Comparison of ENCODE assay signal across 11 cellular contexts in genomic region chr6:1575213-1576041, GRCh38. TPM values are rescaled to one million over a fixed set of nuclear protein-coding genes. Genes with fewer than 3 reads are reported as not detected.
DNase-seq lines count a peak whose midpoint lies in the region; ATAC-seq and TF ChIP-seq lines count a peak whose summit lies in the region.
"Had no signal": no experiment of that assay in that cellular context is flagged by ENCODE, and none has a peak within 500 bp of the region (broad histone marks: within the 10 kb centered on the region; RNA-seq: fewer than 3 reads in every experiment).

No MANE protein-coding gene starts in this region.

- H3K4me3 Mint-ChIP-seq in glutamatergic neuron (ENCODE audit: unreplicated experiment) (peak overlapping the region; percentile 75), progenitor cell of endocrine pancreas (ENCODE audit: low read depth) (no peak overlapping the region)
- H3K4me3 Mint-ChIP-seq: activated T-cell treated with anti-CD3 and anti-CD28 coated beads, Interleukin-2, amount 50 U/mL, for 4 hours; CD8-positive, alpha-beta T cell had no signal

- H3K27ac Mint-ChIP-seq in glutamatergic neuron (ENCODE audit: unreplicated experiment) (peak overlapping the region; percentile 87), progenitor cell of endocrine pancreas (peak overlapping the region; percentile 21)
- H3K27ac Mint-ChIP-seq: CD8-positive, alpha-beta T cell had no signal

- ATAC-seq in DND-41 (ENCODE audit: insufficient read depth, low read depth) (peak; percentile 61), HG02642 (IDR thresholded peaks at IDR 0.05; ENCODE audit: poor library complexity, unreplicated experiment) (no peak)
- ATAC-seq: activated T-cell treated with anti-CD3 and anti-CD28 coated beads, Interleukin-2, amount 50 U/mL, for 4 hours; CD8-positive, alpha-beta T cell had no signal

- peaks cover 5% of the 10 kb centered on the region for H3K9me3 ChIP-seq in DND-41 (ENCODE audit: insufficient read depth, low read length, severe bottlenecking)

- no peaks in the 10 kb centered on the region for H4K20me1 ChIP-seq in DND-41 (ENCODE audit: insufficient read depth, low read length)

- no peak overlapping the region for H3K27ac ChIP-seq in DND-41 (ENCODE audit: low read length)

- H3K4me3 ChIP-seq in DND-41 (ENCODE audit: low read depth in 1 of 2, low read length in 2 of 2) = no peak overlapping the region

- H3K79me2 ChIP-seq in DND-41 (ENCODE audit: insufficient read depth, low read length) = no peaks in the 10 kb centered on the region

- H3K27me3 ChIP-seq in DND-41 (ENCODE audit: insufficient read depth, low read length, poor library complexity) = no peaks in the 10 kb centered on the region

- TF ChIP-seq CTCF in DND-41 (IDR thresholded peaks at IDR 0.05; ENCODE audit: borderline replicate concordance, extremely low read depth, low read length, poor library complexity, severe bottlenecking) (no peak), glutamatergic neuron (IDR thresholded peaks at IDR 0.05; ENCODE audit: partially characterized antibody, unreplicated experiment) (no peak), progenitor cell of endocrine pancreas (IDR thresholded peaks at IDR 0.05; ENCODE audit: unreplicated experiment) (no peak)

- H3K27me3 Mint-ChIP-seq in glutamatergic neuron (ENCODE audit: unreplicated experiment) (peaks cover 2% of the 10 kb centered on the region), progenitor cell of endocrine pancreas (peaks cover 40% of the 10 kb centered on the region)

- peak; percentile 32 for DNase-seq in DND-41
- DNase-seq in RPMI7951 (ENCODE audit: low read depth) = peak; percentile 47
- peak; percentile 68 for DNase-seq in glutamatergic neuron
- no peak for DNase-seq in progenitor cell of endocrine pancreas (ENCODE audit: low spot score, unreplicated experiment)
- no peak for DNase-seq in NCI-H1105 treated with DMSO at 0.1 percent for 48 hours (lab: John Stamatoyannopoulos, UW)
- DNase-seq in CD1c-positive myeloid dendritic cell (ENCODE audit: extremely low spot score) = no peak
- DNase-seq in activated gamma-delta T cell (lab: John Stamatoyannopoulos, UW) = no peak
- DNase-seq: activated T-cell treated with anti-CD3 and anti-CD28 coated beads, Interleukin-2, amount 50 U/mL, for 4 hours; CD8-positive, alpha-beta T cell; NCI-H1694 treated with DMSO at 0.1 percent for 48 hours had no signal

- H3K36me3 Mint-ChIP-seq in glutamatergic neuron (ENCODE audit: unreplicated experiment) = peaks cover 22% of the 10 kb centered on the region
- H3K36me3 Mint-ChIP-seq in progenitor cell of endocrine pancreas (ENCODE audit: insufficient read depth) = no peaks in the 10 kb centered on the region
- H3K36me3 Mint-ChIP-seq: CD8-positive, alpha-beta T cell had no signal

- no peak overlapping the region for H2AFZ ChIP-seq in DND-41 (ENCODE audit: low read depth, low read length)

- no peak overlapping the region for H3K9ac ChIP-seq in DND-41 (ENCODE audit: low read depth, low read length)

- peaks cover 14% of the 10 kb centered on the region; the same call in 1 of the 2 replicates for H3K4me1 ChIP-seq in DND-41 (ENCODE audit: insufficient read depth, low read length)

- no peak overlapping the region for H3K4me2 ChIP-seq in DND-41 (ENCODE audit: insufficient read depth, low read length)

- H3K4me1 Mint-ChIP-seq in glutamatergic neuron (ENCODE audit: low read depth, unreplicated experiment) (peaks cover 17% of the 10 kb centered on the region), progenitor cell of endocrine pancreas (ENCODE audit: low read depth) (peaks cover 6% of the 10 kb centered on the region)

- H3K36me3 ChIP-seq in DND-41 (ENCODE audit: insufficient read depth, low read length) = no peaks in the 10 kb centered on the region

- H3K9me3 Mint-ChIP-seq in glutamatergic neuron (ENCODE audit: unreplicated experiment) = peaks cover 10% of the 10 kb centered on the region
- H3K9me3 Mint-ChIP-seq in progenitor cell of endocrine pancreas (ENCODE audit: low read depth) = peaks cover 9% of the 10 kb centered on the region

RNA-seq across cellular contexts. Expression of gene FOXC1, which starts 34.3 kb away (rescaled TPM):
- total RNA-seq in RPMI7951 (2014; rRNA removed; shearing (Covaris generic)) = 1.7 and 2.0 TPM in 2 replicates
- 3.3 TPM for total RNA-seq in glutamatergic neuron (ENCODE audit: unreplicated experiment)
- total RNA-seq in progenitor cell of endocrine pancreas = 0.46 and 1.1 TPM in 2 replicates
- total RNA-seq: CD8-positive, alpha-beta T cell had no signal

Comparison
In these comparisons a context has a peak if more than half of its experiments do, and no peak if none do; other contexts are left out.
1. DNase-seq: peak in DND-41 (single experiment), RPMI7951 (single experiment) and glutamatergic neuron (single experiment); none in progenitor cell of endocrine pancreas (single experiment), NCI-H1105 treated with DMSO at 0.1 percent for 48 hours (single experiment), CD1c-positive myeloid dendritic cell (single experiment) and activated gamma-delta T cell (single experiment).